Comparison of ENCODE assay signal across 5 cellular contexts in the genomic region with DNA sequence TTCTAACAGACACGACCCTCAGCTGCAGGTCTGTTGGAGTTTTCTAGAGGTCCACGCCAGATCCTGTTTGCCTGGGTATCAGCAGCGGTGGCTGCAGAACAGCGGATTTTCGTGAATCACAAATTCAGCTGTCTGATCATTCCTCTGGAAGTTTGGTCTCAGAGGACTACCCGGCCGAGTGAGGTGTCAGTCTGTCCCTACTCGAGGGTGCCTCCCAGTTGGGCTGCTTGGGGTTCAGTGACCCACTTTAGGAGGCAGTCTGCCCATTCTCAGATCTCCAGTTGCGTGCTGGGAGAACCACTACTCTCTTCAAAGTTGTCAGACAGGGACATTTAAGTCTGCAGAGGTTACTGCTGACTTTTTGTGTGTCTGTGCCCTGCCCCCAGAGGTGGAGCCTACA.
DNase-seq lines count a peak whose midpoint lies in the region; ATAC-seq and TF ChIP-seq lines count a peak whose summit lies in the region.
"Not testable (repeated sequence)": the region's sequence is repeated elsewhere in the genome, so short reads cannot be mapped to it uniquely, and the experiment has no call there.

No MANE protein-coding gene starts in this region.

- H3K9me3 Mint-ChIP-seq in glutamatergic neuron (ENCODE audit: unreplicated experiment), result not testable (repeated sequence)

- H3K27ac Mint-ChIP-seq in glutamatergic neuron (ENCODE audit: unreplicated experiment), result not testable (repeated sequence)

- not testable (repeated sequence) for H3K9me3 ChIP-seq in RWPE2 (ENCODE audit: severe bottlenecking); spleen

- H3K27me3 Mint-ChIP-seq in glutamatergic neuron (ENCODE audit: unreplicated experiment), result not testable (repeated sequence)

- ATAC-seq in RWPE2 (ENCODE audit: low read depth), result not testable (repeated sequence)

- DNase-seq in RWPE2 (ENCODE audit: low spot score) (peak; percentile 21), glutamatergic neuron (peak; percentile 0), islet precursor cell (peak; percentile 9), mesenteric fat pad (ENCODE audit: low spot score) (peak; percentile 65), spleen (peak; percentile 58)

- H3K36me3 ChIP-seq in RWPE2 (ENCODE audit: low read depth); spleen: not testable (repeated sequence)

- 67 to 79% (median 69%) methylated on average over 3 to 8 of the region's 9 CpGs for WGBS in spleen, 5 donors

- H3K4me3 ChIP-seq in RWPE2 (ENCODE audit: severe bottlenecking); spleen: not testable (repeated sequence)

- H3K27ac ChIP-seq in RWPE2 (ENCODE audit: poor library complexity, severe bottlenecking); spleen: not testable (repeated sequence)

- not testable (repeated sequence) for H3K4me1 Mint-ChIP-seq in glutamatergic neuron (ENCODE audit: low read depth, unreplicated experiment)

- not testable (repeated sequence) for H3K4me3 Mint-ChIP-seq in glutamatergic neuron (ENCODE audit: unreplicated experiment)

- TF ChIP-seq POLR2A in spleen (IDR thresholded peaks at IDR 0.05), result not testable (repeated sequence)

- not testable (repeated sequence) for H3K4me1 ChIP-seq in RWPE2 (ENCODE audit: insufficient read depth, poor library complexity, severe bottlenecking); spleen

- intact Hi-C loops in spleen (cut with DNase I; ENCODE audit: low total_unique reads), result not testable (repeated sequence)

- not testable (repeated sequence) for H3K27me3 ChIP-seq in RWPE2 (ENCODE audit: insufficient read depth, poor library complexity, severe bottlenecking); spleen (replicated peaks in 1 of 7)

- H3K36me3 Mint-ChIP-seq in glutamatergic neuron (ENCODE audit: unreplicated experiment), result not testable (repeated sequence)

- not testable (repeated sequence) for TF ChIP-seq CTCF in RWPE2 (IDR thresholded peaks at IDR 0.05; ENCODE audit: poor library complexity, severe bottlenecking); glutamatergic neuron (IDR thresholded peaks at IDR 0.05; ENCODE audit: partially characterized antibody, unreplicated experiment); spleen (IDR thresholded peaks at IDR 0.05 in 8 of 11, conservative IDR thresholded peaks at IDR 0.05 in 3 of 11)

Comparison
In these comparisons a context has a peak if more than half of its experiments do, and no peak if none do; other contexts are left out.
1. DNase-seq: peak in every context shown above with its lines; median percentile 65 in mesenteric fat pad; 58 in spleen; 21 in RWPE2; 9 in islet precursor cell; 0 in glutamatergic neuron.